Comparison of ENCODE assay signal across 11 cellular contexts in genomic region chr6:336159-337114, GRCh38. TPM values are rescaled to one million over a fixed set of nuclear protein-coding genes. Genes with fewer than 3 reads are reported as not detected.
A peak's percentile ranks its signal among the peaks of the same experiment; 100 is the strongest.
DNase-seq lines count a peak whose midpoint lies in the region; ATAC-seq and TF ChIP-seq lines count a peak whose summit lies in the region.
"Had no signal": no experiment of that assay in that cellular context is flagged by ENCODE, and none has a peak within 500 bp of the region (broad histone marks: within the 10 kb centered on the region; RNA-seq: fewer than 3 reads in every experiment).

No MANE protein-coding gene starts in this region.

- H3K27me3 Mint-ChIP-seq in CD8-positive, alpha-beta memory T cell: peaks cover 0 to 3% of the 10 kb centered on the region in 2 donors
- H3K27me3 Mint-ChIP-seq in effector memory CD8-positive, alpha-beta T cell: no peaks in the 10 kb centered on the region

- intact Hi-C loops in colonic mucosa (cut with DNase I): no loop called here

- no peaks in the 10 kb centered on the region for H3K27me3 ChIP-seq in CD8-positive, alpha-beta memory T cell (ENCODE audit: insufficient read depth, low read length, poor library complexity, severe bottlenecking)
- no peaks in the 10 kb centered on the region for H3K27me3 ChIP-seq in colonic mucosa
- H3K27me3 ChIP-seq: foreskin keratinocyte had no signal

- in situ Hi-C loops in ACHN (cut with HindIII; ENCODE audit: low pct_ligation_motif_present, low pct_unique_long_range_greater_than_20kb, low sequenced_read_pairs): no loop called here

- H3K4me1 ChIP-seq in CD8-positive, alpha-beta memory T cell (ENCODE audit: insufficient read depth, low read length): peaks cover 41% of the 10 kb centered on the region
- H3K4me1 ChIP-seq in colonic mucosa: no peaks in the 10 kb centered on the region
- H3K4me1 ChIP-seq: foreskin keratinocyte had no signal

- peak overlapping the region in 5 of 7 donors; percentile 3 to 71 (median 14) for H3K4me3 Mint-ChIP-seq in CD8-positive, alpha-beta memory T cell
- H3K4me3 Mint-ChIP-seq in effector memory CD8-positive, alpha-beta T cell: peak overlapping the region; percentile 46 to 53
- H3K4me3 Mint-ChIP-seq: nephron had no signal

- peaks cover 0 to 4% (median 2%) of the 10 kb centered on the region in 3 donors for H3K36me3 Mint-ChIP-seq in CD8-positive, alpha-beta memory T cell
- H3K36me3 Mint-ChIP-seq in effector memory CD8-positive, alpha-beta T cell (ENCODE audit: insufficient read depth): no peaks in the 10 kb centered on the region

- no peak overlapping the region for H3K4me3 ChIP-seq in CD8-positive, alpha-beta memory T cell (ENCODE audit: low read length)
- no peak overlapping the region for H3K4me3 ChIP-seq in colonic mucosa

- H3K36me3 ChIP-seq in CD8-positive, alpha-beta memory T cell (ENCODE audit: insufficient read depth, low read length): no peaks in the 10 kb centered on the region
- no peaks in the 10 kb centered on the region for H3K36me3 ChIP-seq in colonic mucosa

- H3K9me3 ChIP-seq in CD8-positive, alpha-beta memory T cell (ENCODE audit: low read length): no peaks in the 10 kb centered on the region
- no peaks in the 10 kb centered on the region for H3K9me3 ChIP-seq in colonic mucosa

- CTCF ChIA-PET in CD8-positive, alpha-beta memory T cell (lab: Charles Lee): interaction anchor here (1.3 kb wide), 1 partner anchor 14 kb away, joined by 3 read pairs; no protein-coding TSS in a partner anchor

- POLR2A ChIA-PET in CD8-positive, alpha-beta memory T cell (lab: Charles Lee): no interaction called here

- peak overlapping the region in 7 of 8 donors; percentile 0 to 76 (median 37) for H3K27ac Mint-ChIP-seq in CD8-positive, alpha-beta memory T cell
- H3K27ac Mint-ChIP-seq in effector memory CD8-positive, alpha-beta T cell: peak overlapping the region; percentile 49 to 60
- H3K27ac Mint-ChIP-seq: nephron had no signal

- ATAC-seq in GM19351 (IDR thresholded peaks at IDR 0.05; ENCODE audit: unreplicated experiment): peak; percentile 40
- peak; percentile 38 for ATAC-seq in HG03139 (IDR thresholded peaks at IDR 0.05; ENCODE audit: unreplicated experiment)
- ATAC-seq in effector memory CD8-positive, alpha-beta T cell (replicated peaks): peak; percentile 35
- ATAC-seq: foreskin keratinocyte had no signal

- no peak for TF ChIP-seq CTCF in colonic mucosa (IDR thresholded peaks at IDR 0.05)

- H3K9ac ChIP-seq in colonic mucosa (ENCODE audit: low read depth in 2 of 2, low read length in 2 of 2): no peak overlapping the region

- no peak overlapping the region for H3K27ac ChIP-seq in CD8-positive, alpha-beta memory T cell (ENCODE audit: low read depth, low read length)
- H3K27ac ChIP-seq in colonic mucosa: no peak overlapping the region
- H3K27ac ChIP-seq: foreskin keratinocyte had no signal

- peaks cover 0 to 5% (median 0%) of the 10 kb centered on the region in 5 donors for H3K9me3 Mint-ChIP-seq in CD8-positive, alpha-beta memory T cell
- H3K9me3 Mint-ChIP-seq in effector memory CD8-positive, alpha-beta T cell: no peaks in the 10 kb centered on the region

- no peak for DNase-seq in CD8-positive, alpha-beta memory T cell
- DNase-seq in effector memory CD8-positive, alpha-beta T cell: no peak
- DNase-seq in ACHN: no peak
- no peak for DNase-seq in hypothalamus (lab: John Stamatoyannopoulos, UW)
- no peak for DNase-seq in colonic mucosa
- DNase-seq in NCI-H446 treated with DMSO at 0.1 percent for 48 hours (lab: John Stamatoyannopoulos, UW): no peak
- DNase-seq: DMS 273 treated with DMSO at 0.1 percent for 48 hours, foreskin keratinocyte had no signal

- H3K4me1 Mint-ChIP-seq in CD8-positive, alpha-beta memory T cell: peaks cover 48 to 57% (median 50%) of the 10 kb centered on the region in 3 donors
- H3K4me1 Mint-ChIP-seq in effector memory CD8-positive, alpha-beta T cell (ENCODE audit: low read depth in 2 of 2): peaks cover 46 to 48% of the 10 kb centered on the region in 2 donors

RNA-seq across cellular contexts. Expression of gene DUSP22, which starts 44.1 kb away (rescaled TPM):
- 10 to 100 TPM; 24.4 to 25.3 TPM for total RNA-seq in CD8-positive, alpha-beta memory T cell
- polyA plus RNA-seq in CD8-positive, alpha-beta memory T cell: 38.5 TPM
- 10 to 100 TPM; 20.5 to 24.5 TPM for total RNA-seq in colonic mucosa

RNA-seq across cellular contexts. Expression of gene IRF4, which starts 55.1 kb away (rescaled TPM):
- total RNA-seq in CD8-positive, alpha-beta memory T cell: 100 to 1,000 TPM; 700 to 703 TPM
- 3.4 TPM for polyA plus RNA-seq in CD8-positive, alpha-beta memory T cell
- 1 to 10 TPM; 4.7 to 8.8 TPM for total RNA-seq in colonic mucosa
- total RNA-seq: foreskin keratinocyte had no signal
- polyA plus RNA-seq: foreskin keratinocyte had no signal

Comparison
In these comparisons a context has a peak if more than half of its experiments do, and no peak if none do; other contexts are left out.
1. RNA of gene IRF4, which starts 55.1 kb away (total RNA-seq): 700 to 703 TPM in CD8-positive, alpha-beta memory T cell; 4.7 to 8.8 TPM in colonic mucosa; every median in the first group is over 10 times any median in the second.
2. Peak in every context shown above with its lines, with median percentiles within 50 percentile points of each other: ATAC-seq.